1 cellular context compared by ENCODE assay signal in the genomic region with DNA sequence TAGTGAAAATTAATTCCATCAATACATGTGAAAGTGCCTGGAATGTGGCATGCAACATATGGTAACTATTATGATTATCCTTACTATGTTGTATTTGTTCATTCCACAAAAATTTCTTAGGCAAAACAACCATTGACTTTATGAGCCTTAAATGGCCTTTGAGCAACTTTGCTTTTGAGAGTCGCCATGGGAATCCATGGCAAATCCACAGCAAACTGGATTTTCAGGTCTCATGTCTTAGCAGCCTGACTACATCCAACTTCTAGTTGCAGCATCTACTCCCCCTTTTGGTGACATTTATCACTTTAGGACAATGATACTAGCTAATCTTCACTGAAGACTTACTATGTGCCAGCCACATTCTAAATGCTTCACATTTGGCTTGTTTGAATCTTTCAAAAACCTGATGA.
TF ChIP-seq lines count a peak whose summit lies in the region.

No MANE protein-coding gene starts in this region.

TF ChIP-seq in Ishikawa, 13 proteins besides CTCF, POLR2A, EP300 and RAD21 (continued from another document):
- TF ChIP-seq REST (IDR thresholded peaks at IDR 0.05; ENCODE audit: low read depth) (no peak), YY1 (IDR thresholded peaks at IDR 0.05; ENCODE audit: low read depth) (no peak)
TF ChIP-seq in Ishikawa: peak in this region for 0.
